In the genomic region with DNA sequence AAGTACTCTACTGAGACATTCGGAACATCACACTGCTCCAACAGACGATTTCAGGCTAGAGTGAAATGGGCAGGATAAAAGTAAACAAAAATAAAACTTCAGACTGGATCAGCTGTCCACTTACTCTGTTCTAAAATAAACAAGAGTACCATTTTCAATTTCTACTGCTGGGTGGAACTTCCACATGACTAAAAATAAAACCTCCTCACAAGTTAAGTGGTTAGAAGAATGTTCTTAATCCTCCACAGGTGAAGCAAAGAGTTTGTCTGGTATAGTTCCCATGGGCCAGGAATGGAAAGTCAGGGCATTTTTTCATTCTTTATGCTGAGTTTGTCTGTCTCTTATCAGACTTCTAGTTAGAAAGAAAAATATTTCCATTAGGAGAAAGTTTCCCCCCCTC, we compare ENCODE assay signal across 31 cellular contexts. TPM values are rescaled to one million over a fixed set of nuclear protein-coding genes. Genes with fewer than 3 reads are reported as not detected.
A peak's percentile ranks its signal among the peaks of the same experiment; 100 is the strongest.
DNase-seq lines count a peak whose midpoint lies in the region; ATAC-seq, FAIRE-seq and TF ChIP-seq lines count a peak whose summit lies in the region.
"Had no signal": no experiment of that assay in that cellular context is flagged by ENCODE, and none has a peak within 500 bp of the region (broad histone marks: within the 10 kb centered on the region; RNA-seq: fewer than 3 reads in every experiment).

No MANE protein-coding gene starts in this region.

- no peaks in the 10 kb centered on the region for H4K20me1 ChIP-seq in GM12878 (ENCODE audit: control insufficient read depth, insufficient read depth)
- H4K20me1 ChIP-seq: BLaER1 had no signal

- peaks cover 0 to 9% (median 8%) of the 10 kb centered on the region in 3 donors for H3K36me3 Mint-ChIP-seq in naive thymus-derived CD8-positive, alpha-beta T cell
- H3K36me3 Mint-ChIP-seq: activated CD8-positive, alpha-beta memory T cell treated with anti-CD3 and anti-CD28 coated beads, Interleukin-2, amount 10 ng/mL, durations not matched to agents 7 days and 5 days had no signal

- no TSS peak for BruUV-seq in GM12878 (replicated peaks; lab: Mats Ljungman, UMichigan)

- no peak overlapping the region for H2AFZ ChIP-seq in GM12878 (ENCODE audit: control insufficient read depth, low read depth, low read length)
- H2AFZ ChIP-seq: GM23338, parathyroid adenoma had no signal

- no peak overlapping the region for H3K4me3 ChIP-seq in GM12878
- H3K4me3 ChIP-seq: BLaER1, gastrocnemius medialis, GM23338, mucosa of descending colon, right lobe of liver, tibial artery had no signal

- no peak for TF ChIP-seq CTCF in GM12878 (IDR thresholded peaks at IDR 0.05 in 2 of 3, conservative IDR thresholded peaks at IDR 0.05 in 1 of 3; ENCODE audit: control insufficient read depth in 2 of 3, extremely low read depth in 1 of 3, insufficient read depth in 1 of 3, low read depth in 3 of 3, low read length in 3 of 3)

- FAIRE-seq in GM12892 (lab: Jason Lieb, UNC), result peak; percentile 9
- peak; percentile 38 for FAIRE-seq in GM12878 (lab: Jason Lieb, UNC)
- FAIRE-seq: bronchial epithelial cell had no signal

- no peaks in the 10 kb centered on the region; a peak in 1 of 4 replicates for H3K27me3 ChIP-seq in GM12878 (replicated peaks in 1 of 2; ENCODE audit: control insufficient read depth in 2 of 2, insufficient read depth in 2 of 2, low read length in 1 of 2)
- H3K27me3 ChIP-seq: BLaER1, gastrocnemius medialis, right lobe of liver, tibial artery had no signal

- RAD21 ChIA-PET in GM12878 (lab: Charles Lee; ENCODE audit: unreplicated experiment), result no interaction called here

- H3K27me3 Mint-ChIP-seq in naive thymus-derived CD8-positive, alpha-beta T cell, result peaks cover 0 to 7% (median 0%) of the 10 kb centered on the region in 5 donors
- H3K27me3 Mint-ChIP-seq: activated CD8-positive, alpha-beta memory T cell treated with anti-CD3 and anti-CD28 coated beads, Interleukin-2, amount 10 ng/mL, durations not matched to agents 7 days and 5 days; activated naive CD4-positive, alpha-beta T cell treated with anti-CD3 and anti-CD28 coated beads, Interleukin-2, amount 50 U/mL, for 24 hours; stimulated activated naive CD8-positive, alpha-beta T cell treated with anti-CD3 and anti-CD28 coated beads, Interleukin-15, Interleukin-2, amounts not matched to agents 100 ng/mL and 50 ng/mL, for 24 hours had no signal

- no peak overlapping the region for H3K4me2 ChIP-seq in GM12878 (ENCODE audit: control insufficient read depth, insufficient read depth)
- H3K4me2 ChIP-seq: BLaER1, GM23338 had no signal

- no peaks in the 10 kb centered on the region for H3K4me1 ChIP-seq in GM12878 (ENCODE audit: control insufficient read depth, insufficient read depth, low read length)
- H3K4me1 ChIP-seq: BLaER1, gastrocnemius medialis, parathyroid adenoma, right lobe of liver, tibial artery had no signal

- no peaks in the 10 kb centered on the region for H3K4me1 Mint-ChIP-seq in naive thymus-derived CD8-positive, alpha-beta T cell
- H3K4me1 Mint-ChIP-seq: activated CD8-positive, alpha-beta memory T cell treated with anti-CD3 and anti-CD28 coated beads, Interleukin-2, amount 10 ng/mL, durations not matched to agents 7 days and 5 days; activated naive CD4-positive, alpha-beta T cell treated with anti-CD3 and anti-CD28 coated beads, Interleukin-2, amount 50 U/mL, for 24 hours; GM23338 had no signal

- in situ Hi-C loops in GM12878 (cut with MboI), result no loop called here

- TF ChIP-seq POLR2A in GM12892 (IDR thresholded peaks at IDR 0.05; ENCODE audit: low read depth, low read length) (no peak), GM12878 (IDR thresholded peaks at IDR 0.05; ENCODE audit: low read depth, low read length) (no peak)

- SMC1A ChIA-PET in GM12878 (lab: Charles Lee; ENCODE audit: uncharacterized antibody, unreplicated experiment), result no interaction called here

- ATAC-seq in GM19438 (IDR thresholded peaks at IDR 0.05; ENCODE audit: low read depth, unreplicated experiment), result peak; percentile 79
- peak; percentile 56 for ATAC-seq in HG02852 (IDR thresholded peaks at IDR 0.05; ENCODE audit: unreplicated experiment)
- ATAC-seq in GM12878, result peak; percentile 60
- no peak for ATAC-seq in stimulated activated naive CD8-positive, alpha-beta T cell treated with anti-CD3 and anti-CD28 coated beads, Interleukin-15, Interleukin-2, amounts not matched to agents 100 U/mL and 50 U/mL, for 24 hours
- ATAC-seq in naive thymus-derived CD8-positive, alpha-beta T cell, result no peak
- ATAC-seq: activated CD8-positive, alpha-beta memory T cell treated with anti-CD3 and anti-CD28 coated beads, Interleukin-2, amount 10 ng/mL, durations not matched to agents 7 days and 5 days; gastrocnemius medialis; GM23338; mucosa of descending colon; right lobe of liver had no signal

- CTCF ChIA-PET in GM12878 (lab: Yijun Ruan, JAX), result no interaction called here

- no peak overlapping the region for H3K9ac ChIP-seq in GM12878 (ENCODE audit: control insufficient read depth, insufficient read depth, low read length)
- H3K9ac ChIP-seq: BLaER1, parathyroid adenoma had no signal

- no peak overlapping the region for H3K27ac ChIP-seq in GM12878 (ENCODE audit: control insufficient read depth, insufficient read depth)
- H3K27ac ChIP-seq: BLaER1, gastrocnemius medialis, parathyroid adenoma, right lobe of liver, tibial artery had no signal

- H3K79me2 ChIP-seq in GM12878 (ENCODE audit: control insufficient read depth, insufficient read depth, low read length), result no peaks in the 10 kb centered on the region
- H3K79me2 ChIP-seq: parathyroid adenoma had no signal

- TF ChIP-seq RAD21 in GM12878 (IDR thresholded peaks at IDR 0.05; ENCODE audit: insufficient read depth, low read depth, low read length), result no peak

- no peak for TF ChIP-seq EP300 in GM12878 (IDR thresholded peaks at IDR 0.05; ENCODE audit: borderline replicate concordance in 1 of 2, control insufficient read depth in 1 of 2, low read depth in 2 of 2, low read length in 2 of 2)

- POLR2A ChIA-PET in GM12878 (lab: Charles Lee), result no interaction called here
- POLR2A ChIA-PET in naive thymus-derived CD8-positive, alpha-beta T cell (lab: Charles Lee), result no interaction called here

- H3K9me3 Mint-ChIP-seq in naive thymus-derived CD8-positive, alpha-beta T cell, result no peaks in the 10 kb centered on the region
- H3K9me3 Mint-ChIP-seq: activated naive CD4-positive, alpha-beta T cell treated with anti-CD3 and anti-CD28 coated beads, Interleukin-2, amount 50 U/mL, for 24 hours; activated T-helper 1 cell treated with anti-CD3 and anti-CD28 coated beads, Interleukin-12 subunit alpha, Interleukin-12 subunit beta, Interleukin-2, Interleukin-4 antibody, amounts not matched to agents 30 ng/mL and 10 ng/mL and 1 ng/mL, durations not matched to agents 14 hours and 24 hours and 36 hours; GM23338; HFFc6; neural crest cell; stimulated activated naive CD8-positive, alpha-beta T cell treated with anti-CD3 and anti-CD28 coated beads, Interleukin-15, Interleukin-2, amounts not matched to agents 100 ng/mL and 50 ng/mL, for 24 hours had no signal

- 95% methylated on average over 2 of the region's 2 CpGs for WGBS in GM12878 (ENCODE audit: insufficient coverage, insufficient replicate concordance, low lambda C conversion rate, missing lambda C conversion rate)

- no peaks in the 10 kb centered on the region for H3K36me3 ChIP-seq in GM12878 (ENCODE audit: control insufficient read depth in 2 of 2, insufficient read depth in 2 of 2, low read length in 1 of 2)
- H3K36me3 ChIP-seq: BLaER1 had no signal

- intact Hi-C loops in GM12878 (cut with micrococcal nuclease; ENCODE audit: unreplicated experiment), result no loop called here

- DNase-seq in GM12892 (ENCODE audit: insufficient read length) (no peak), GM12878 (ENCODE audit: low read depth, low spot score) (no peak), EL (no peak)
- no peak for DNase-seq in activated naive CD4-positive, alpha-beta T cell treated with Interleukin-2 at 50 U/mL for 16 hours
- DNase-seq in stimulated activated naive CD8-positive, alpha-beta T cell treated with anti-CD3 and anti-CD28 coated beads, Interleukin-15, Interleukin-2, amounts not matched to agents 100 U/mL and 50 U/mL, for 24 hours, result no peak
- no peak for DNase-seq in naive thymus-derived CD8-positive, alpha-beta T cell
- DNase-seq: activated CD4-positive, alpha-beta T cell treated with anti-CD3 and anti-CD28 coated beads, Interleukin-2, amount 50 U/mL, for 1 hour; activated CD8-positive, alpha-beta memory T cell treated with anti-CD3 and anti-CD28 coated beads, Interleukin-2, amount 10 ng/mL, durations not matched to agents 7 days and 5 days; gastrocnemius medialis; HFFc6; hypothalamus; islet precursor cell; mucosa of descending colon; NCI-H1092 treated with DMSO at 0.1 percent for 48 hours; NCI-H2029 treated with DMSO at 0.1 percent for 48 hours; NK-92 treated with Interleukin-12 subunit alpha and Interleukin-12 subunit beta, amount 100 ng/mL, for 24 hours; right lobe of liver; SHP77 treated with DMSO at 0.1 percent for 48 hours; SW 1271; T1000; tibial artery had no signal

- H3K4me3 Mint-ChIP-seq in naive thymus-derived CD8-positive, alpha-beta T cell, result no peak overlapping the region
- H3K4me3 Mint-ChIP-seq: activated CD8-positive, alpha-beta memory T cell treated with anti-CD3 and anti-CD28 coated beads, Interleukin-2, amount 10 ng/mL, durations not matched to agents 7 days and 5 days; activated naive CD4-positive, alpha-beta T cell treated with anti-CD3 and anti-CD28 coated beads, Interleukin-2, amount 50 U/mL, for 24 hours; activated T-helper 1 cell treated with anti-CD3 and anti-CD28 coated beads, Interleukin-12 subunit alpha, Interleukin-12 subunit beta, Interleukin-2, Interleukin-4 antibody, amounts not matched to agents 30 ng/mL and 10 ng/mL and 1 ng/mL, durations not matched to agents 14 hours and 24 hours and 36 hours; GM23338; HFFc6; neural crest cell; stimulated activated naive CD8-positive, alpha-beta T cell treated with anti-CD3 and anti-CD28 coated beads, Interleukin-15, Interleukin-2, amounts not matched to agents 100 ng/mL and 50 ng/mL, for 24 hours had no signal

- no peaks in the 10 kb centered on the region for H3K9me3 ChIP-seq in GM12878 (replicated peaks; ENCODE audit: control insufficient read depth, insufficient read depth, low read length)
- H3K9me3 ChIP-seq: BLaER1, gastrocnemius medialis, mucosa of descending colon, right lobe of liver, tibial artery had no signal

- H3K27ac Mint-ChIP-seq in naive thymus-derived CD8-positive, alpha-beta T cell, result no peak overlapping the region
- H3K27ac Mint-ChIP-seq: activated CD8-positive, alpha-beta memory T cell treated with anti-CD3 and anti-CD28 coated beads, Interleukin-2, amount 10 ng/mL, durations not matched to agents 7 days and 5 days; activated naive CD4-positive, alpha-beta T cell treated with anti-CD3 and anti-CD28 coated beads, Interleukin-2, amount 50 U/mL, for 24 hours; activated T-helper 1 cell treated with anti-CD3 and anti-CD28 coated beads, Interleukin-12 subunit alpha, Interleukin-12 subunit beta, Interleukin-2, Interleukin-4 antibody, amounts not matched to agents 30 ng/mL and 10 ng/mL and 1 ng/mL, durations not matched to agents 14 hours and 24 hours and 36 hours; GM23338; HFFc6; stimulated activated naive CD8-positive, alpha-beta T cell treated with anti-CD3 and anti-CD28 coated beads, Interleukin-15, Interleukin-2, amounts not matched to agents 100 ng/mL and 50 ng/mL, for 24 hours had no signal

RNA-seq across cellular contexts. Expression of gene NUDT12, which starts 15.7 kb away (rescaled TPM):
- polyA plus RNA-seq in GM12892 (2012; ENCODE audit: missing spikeins), result 5.2 TPM
- total RNA-seq in GM12878 (2013; cell fraction: nucleolus; rRNA removed), result 25.6 and 26.9 TPM in 2 replicates
- 3.8 and 5.4 TPM in 2 replicates for total RNA-seq in GM12878 (2014; rRNA removed)
- total RNA-seq in GM12878 (2014; rRNA removed; fragmentation: Illumina TruSeq; extraction: Trizol), result 5.8 and 5.9 TPM in 2 replicates
- total RNA-seq in GM12878 (2021), result 3.9 and 5.2 TPM in 2 replicates
- 1.2 TPM for polyA plus RNA-seq in GM12878 (2011; ENCODE audit: low read depth)
- polyA plus RNA-seq in GM12878 (2011; rRNA removed), result 9.0 and 16.3 TPM in 2 replicates
- polyA plus RNA-seq in GM12878 (2011; cell fraction: cytosol; rRNA removed), result 2.2 and 2.4 TPM in 2 replicates
- 9.4 and 13.1 TPM in 2 replicates for polyA plus RNA-seq in GM12878 (2011; cell fraction: nucleus; rRNA removed)
- polyA plus RNA-seq in GM12878 (2012), result 2.0 and 3.2 TPM in 2 replicates
- 5.9 and 7.8 TPM in 2 replicates for polyA plus RNA-seq in GM12878 (2014; fragmentation: Illumina TruSeq; extraction: Trizol)
- 1 to 10 TPM; 4.5 to 5.0 TPM for polyA plus RNA-seq in GM12878 (2014; fragmentation: Nextera tagmentation; extraction: Ambion mirVana)
- 2.6 and 2.9 TPM in 2 replicates for polyA plus RNA-seq in GM12878 (2014; rRNA removed)
- polyA plus RNA-seq in GM12878 (2016; fragmentation: Nextera tagmentation; extraction: Ambion mirVana), result 1 to 10 TPM; 5.1 to 5.2 TPM
- polyA minus RNA-seq in GM12878 (2011; rRNA and poly(A)+ RNA removed), result 2.1 and 3.1 TPM in 2 replicates
- polyA minus RNA-seq in GM12878 (2011; cell fraction: cytosol; rRNA and poly(A)+ RNA removed), result 1.3 and 1.7 TPM in 2 replicates
- polyA minus RNA-seq in GM12878 (2011; cell fraction: nucleus; rRNA and poly(A)+ RNA removed), result 2.3 and 3.6 TPM in 2 replicates
- total RNA-seq in naive thymus-derived CD8-positive, alpha-beta T cell, result 1 to 10 TPM; 3.5 to 4.3 TPM
- polyA plus RNA-seq in naive thymus-derived CD8-positive, alpha-beta T cell, result 1 to 10 TPM in 1 of 3 donors, under 1 TPM in 1, not detected in 1; 0.40 to 1.0 TPM

Comparison
In these comparisons a context has a peak if more than half of its experiments do, and no peak if none do; other contexts are left out.
1. ATAC-seq: peak in GM19438 (single experiment), HG02852 (single experiment) and GM12878 (single experiment); none in stimulated activated naive CD8-positive, alpha-beta T cell treated with anti-CD3 and anti-CD28 coated beads, Interleukin-15, Interleukin-2, amounts not matched to agents 100 U/mL and 50 U/mL, for 24 hours (single experiment) and naive thymus-derived CD8-positive, alpha-beta T cell (0 of 2).